ENCODE assay signal across 10 cellular contexts in genomic region chr14:26281280-26281998, GRCh38.
DNase-seq lines count a peak whose midpoint lies in the region; ATAC-seq, FAIRE-seq and TF ChIP-seq lines count a peak whose summit lies in the region.
"Had no signal": no experiment of that assay in that cellular context is flagged by ENCODE, and none has a peak within 500 bp of the region (broad histone marks: within the 10 kb centered on the region; RNA-seq: fewer than 3 reads in every experiment).

No MANE protein-coding gene starts in this region.

- FAIRE-seq in endothelial cell of umbilical vein (lab: Jason Lieb, UNC), result no peak

- intact Hi-C loops in endothelial cell of umbilical vein (cut with micrococcal nuclease) (no loop called here), uterus (cut with DNase I; ENCODE audit: low total_unique reads) (no loop called here)
- intact Hi-C loops in activated CD4-positive, alpha-beta T cell treated with anti-CD3 and anti-CD28 coated beads, Interleukin-2, amount 10 ng/mL, durations not matched to agents 24 days and 14 days (cut with micrococcal nuclease), result no loop called here

- TF ChIP-seq POLR2A in endothelial cell of umbilical vein (IDR thresholded peaks at IDR 0.05; ENCODE audit: low read depth, low read length), result no peak
- no peak for TF ChIP-seq POLR2A in uterus (IDR thresholded peaks at IDR 0.05)

- TF ChIP-seq CTCF in endothelial cell of umbilical vein (IDR thresholded peaks at IDR 0.05; ENCODE audit: extremely low read depth in 1 of 2, insufficient read depth in 1 of 2, low read depth in 1 of 2, low read length in 2 of 2) (no peak), uterus (IDR thresholded peaks at IDR 0.05) (no peak)

- CTCF ChIA-PET in endothelial cell of umbilical vein (lab: Charles Lee), result interaction anchor here (1.1 to 1.3 kb wide), 2 partner anchors 118 to 448 kb away, joined by 3 read pairs; no protein-coding TSS in a partner anchor

- dilution Hi-C loops in endothelial cell of umbilical vein (cut with MboI; ENCODE audit: extremely low pct_ligation_motif_present, low sequenced_read_pairs), result no loop called here

- H3K9me1 ChIP-seq in endothelial cell of umbilical vein (replicated peaks; ENCODE audit: control insufficient read depth, extremely low read depth, insufficient read depth, low read length), result no peaks in the 10 kb centered on the region

- H3K9me3 Mint-ChIP-seq in activated CD4-positive, alpha-beta T cell treated with anti-CD3 and anti-CD28 coated beads, Interleukin-2, amount 10 ng/mL, durations not matched to agents 24 days and 14 days, result peaks cover 4% of the 10 kb centered on the region

- H3K36me3 ChIP-seq in endothelial cell of umbilical vein (ENCODE audit: control insufficient read depth in 2 of 2, extremely low read depth in 1 of 2, insufficient read depth in 2 of 2, low read length in 2 of 2) (no peaks in the 10 kb centered on the region), uterus (no peaks in the 10 kb centered on the region)
- H3K36me3 ChIP-seq: lower lobe of right lung had no signal

- no peak for ATAC-seq in HG02759 (IDR thresholded peaks at IDR 0.05; ENCODE audit: unreplicated experiment)

- no TSS peak for BruUV-seq in endothelial cell of umbilical vein (replicated peaks; lab: Mats Ljungman, UMichigan)

- no peaks in the 10 kb centered on the region for H3K36me3 Mint-ChIP-seq in activated CD4-positive, alpha-beta T cell treated with anti-CD3 and anti-CD28 coated beads, Interleukin-2, amount 10 ng/mL, durations not matched to agents 24 days and 14 days (ENCODE audit: low read depth)

- no peak overlapping the region for H3K27ac Mint-ChIP-seq in activated CD4-positive, alpha-beta T cell treated with anti-CD3 and anti-CD28 coated beads, Interleukin-2, amount 10 ng/mL, durations not matched to agents 24 days and 14 days

- H3K4me3 Mint-ChIP-seq in activated CD4-positive, alpha-beta T cell treated with anti-CD3 and anti-CD28 coated beads, Interleukin-2, amount 10 ng/mL, durations not matched to agents 24 days and 14 days, result no peak overlapping the region

- H3K27ac ChIP-seq in endothelial cell of umbilical vein (ENCODE audit: insufficient read depth, low read depth, low read length) (no peak overlapping the region), uterus (no peak overlapping the region)
- H3K27ac ChIP-seq: lower lobe of right lung, SK-N-MC had no signal

- H3K4me1 Mint-ChIP-seq in activated CD4-positive, alpha-beta T cell treated with anti-CD3 and anti-CD28 coated beads, Interleukin-2, amount 10 ng/mL, durations not matched to agents 24 days and 14 days, result no peaks in the 10 kb centered on the region

- H3K4me1 ChIP-seq in endothelial cell of umbilical vein (ENCODE audit: control insufficient read depth, extremely low read depth, insufficient read depth, low read length) (no peaks in the 10 kb centered on the region), uterus (peaks cover 0 to 4% of the 10 kb centered on the region in 2 donors)
- H3K4me1 ChIP-seq: lower lobe of right lung had no signal

- H2AFZ ChIP-seq in endothelial cell of umbilical vein (ENCODE audit: low read depth, low read length), result peak overlapping the region; percentile 63

- no peaks in the 10 kb centered on the region for H3K27me3 Mint-ChIP-seq in activated CD4-positive, alpha-beta T cell treated with anti-CD3 and anti-CD28 coated beads, Interleukin-2, amount 10 ng/mL, durations not matched to agents 24 days and 14 days

- no peak overlapping the region for H3K4me3 ChIP-seq in endothelial cell of umbilical vein (replicated peaks in 1 of 3; ENCODE audit: insufficient read depth in 1 of 3, low read depth in 1 of 3, low read length in 3 of 3)
- H3K4me3 ChIP-seq in uterus, result no peak overlapping the region
- H3K4me3 ChIP-seq: lower lobe of right lung, SK-N-MC had no signal

- no peak overlapping the region for H3K9ac ChIP-seq in endothelial cell of umbilical vein (replicated peaks; ENCODE audit: extremely low read depth, insufficient read depth, low read length)

- DNase-seq in H4 (ENCODE audit: low spot score) (peak; percentile 87), NCI-H510A (lab: John Stamatoyannopoulos, UW) (peak; percentile 19), endothelial cell of umbilical vein (ENCODE audit: low read depth, low spot score) (no peak), pons (ENCODE audit: low spot score) (peak; percentile 34), uterus (no peak)
- DNase-seq in stimulated activated CD4-positive, alpha-beta T cell treated with anti-CD3 and anti-CD28 coated beads, Interleukin-1b, Interleukin-23, amount 100 ng/mL, for 48 hours, result no peak
- no peak for DNase-seq in activated CD4-positive, alpha-beta T cell treated with anti-CD3 and anti-CD28 coated beads, Interleukin-2, amount 10 ng/mL, durations not matched to agents 24 days and 14 days
- DNase-seq: lower lobe of right lung had no signal

- H3K4me2 ChIP-seq in endothelial cell of umbilical vein (ENCODE audit: insufficient read depth, low read length), result no peak overlapping the region

- POLR2A ChIA-PET in endothelial cell of umbilical vein (lab: Charles Lee), result no interaction called here

- H3K9me3 ChIP-seq in endothelial cell of umbilical vein (replicated peaks; ENCODE audit: control insufficient read depth, insufficient read depth, low read length) (no peaks in the 10 kb centered on the region), uterus (no peaks in the 10 kb centered on the region)
- H3K9me3 ChIP-seq: lower lobe of right lung had no signal

- H3K27me3 ChIP-seq in endothelial cell of umbilical vein (ENCODE audit: control insufficient read depth in 2 of 2, insufficient read depth in 2 of 2, low read length in 2 of 2) (no peaks in the 10 kb centered on the region), uterus (no peaks in the 10 kb centered on the region)

- no peaks in the 10 kb centered on the region for H4K20me1 ChIP-seq in endothelial cell of umbilical vein (replicated peaks; ENCODE audit: control insufficient read depth, extremely low read depth, insufficient read depth, low read length)

- no peaks in the 10 kb centered on the region for H3K79me2 ChIP-seq in endothelial cell of umbilical vein (ENCODE audit: control insufficient read depth, insufficient read depth, low read length)

TF ChIP-seq in endothelial cell of umbilical vein, 7 proteins besides CTCF, POLR2A, EP300 and RAD21:
- TF ChIP-seq MYC (IDR thresholded peaks at IDR 0.05; ENCODE audit: low read depth, low read length) (no peak), JUN (IDR thresholded peaks at IDR 0.05; ENCODE audit: borderline replicate concordance, insufficient read depth, insufficient read length, low read depth) (no peak), POLR2AphosphoS5 (IDR thresholded peaks at IDR 0.05; ENCODE audit: insufficient read depth, low read depth, low read length) (no peak), FOS (IDR thresholded peaks at IDR 0.05; ENCODE audit: borderline replicate concordance, insufficient read depth, low read length) (no peak)

Comparison
In these comparisons a context has a peak if more than half of its experiments do, and no peak if none do; other contexts are left out.
1. DNase-seq: peak in H4 (single experiment), NCI-H510A (single experiment) and pons (single experiment); none in endothelial cell of umbilical vein (single experiment), uterus (0 of 2), stimulated activated CD4-positive, alpha-beta T cell treated with anti-CD3 and anti-CD28 coated beads, Interleukin-1b, Interleukin-23, amount 100 ng/mL, for 48 hours (single experiment) and activated CD4-positive, alpha-beta T cell treated with anti-CD3 and anti-CD28 coated beads, Interleukin-2, amount 10 ng/mL, durations not matched to agents 24 days and 14 days (single experiment).